In the genomic region with DNA sequence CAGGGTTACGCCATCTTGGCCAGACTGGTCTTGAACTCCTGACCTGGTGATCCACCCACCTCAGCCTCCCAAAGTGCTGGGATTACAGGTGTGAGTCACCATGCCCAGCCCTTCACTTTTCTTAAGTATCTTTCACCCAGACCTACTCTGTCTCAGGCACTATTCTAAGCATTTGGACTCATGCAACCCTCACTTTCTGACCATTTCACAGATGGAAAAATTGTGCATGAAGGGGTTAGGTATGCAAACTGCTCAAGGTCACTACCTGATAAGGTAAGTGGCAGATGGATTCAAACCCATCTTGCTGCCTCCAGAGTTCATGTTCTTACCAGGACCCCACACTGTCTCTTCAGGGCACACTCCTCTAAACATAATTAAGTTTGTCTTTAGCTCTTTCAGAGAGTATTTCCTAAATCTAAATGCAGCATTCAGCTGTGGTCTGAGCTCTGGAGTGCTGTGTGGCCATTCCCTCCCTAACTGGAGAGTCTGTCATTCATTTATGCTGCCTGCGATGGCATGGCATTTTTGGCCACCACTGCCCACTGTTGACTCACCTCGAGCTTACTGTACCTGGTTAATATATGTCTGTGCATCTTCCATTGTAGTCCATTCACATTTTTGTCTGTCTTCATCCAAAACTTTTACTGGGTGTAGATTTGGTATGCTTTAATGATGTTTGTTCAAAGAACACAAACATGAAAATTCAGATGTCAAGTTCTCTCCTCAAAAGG, we compare ENCODE assay signal across 1 cellular context.
A peak's percentile ranks its signal among the peaks of the same experiment; 100 is the strongest.
TF ChIP-seq lines count a peak whose summit lies in the region.

No MANE protein-coding gene starts in this region.

TF ChIP-seq in K562, 482 proteins besides CTCF, POLR2A, EP300 and RAD21 (continued from another document and continues in another):
- TF ChIP-seq NCOA1 (IDR thresholded peaks at IDR 0.05; ENCODE audit: low read depth) (no peak), ZNF668 (CRISPR knock-in tag; IDR thresholded peaks at IDR 0.05) (no peak), SOX6 (IDR thresholded peaks at IDR 0.05) (no peak), BCL6 (CRISPR knock-in tag; IDR thresholded peaks at IDR 0.05) (no peak), ZNF583 (CRISPR knock-in tag; IDR thresholded peaks at IDR 0.05) (no peak), MCM7 (IDR thresholded peaks at IDR 0.05) (no peak), HDGF (IDR thresholded peaks at IDR 0.05) (0 out of 2 replicates have a peak, but pooled peaks have one; percentile 45), POLR2H (tag; IDR thresholded peaks at IDR 0.05; ENCODE audit: low read depth) (no peak), MTA3 (IDR thresholded peaks at IDR 0.05; ENCODE audit: borderline replicate concordance) (no peak), RBFOX2 (IDR thresholded peaks at IDR 0.05; ENCODE audit: low read depth, low read length) (no peak), GATA2 (CRISPR knock-in tag; IDR thresholded peaks at IDR 0.05) (no peak), SMAD4 (CRISPR knock-in tag; conservative IDR thresholded peaks at IDR 0.05) (no peak; the same call in 1 of the 2 replicates), TOE1 (IDR thresholded peaks at IDR 0.05; ENCODE audit: borderline replicate concordance) (no peak), TOE1 (CRISPR knock-in tag; IDR thresholded peaks at IDR 0.05; ENCODE audit: borderline replicate concordance, low read depth) (peak; percentile 52; the same call in 1 of the 2 replicates), CHD1 (IDR thresholded peaks at IDR 0.05; ENCODE audit: low read length) (no peak), POLR3G (IDR thresholded peaks at IDR 0.05; ENCODE audit: extremely low read depth, insufficient read length, insufficient replicate concordance) (no peak), YBX1 (IDR thresholded peaks at IDR 0.05) (no peak), E2F3 (CRISPR knock-in tag; IDR thresholded peaks at IDR 0.05) (no peak), ZNF785 (CRISPR knock-in tag; IDR thresholded peaks at IDR 0.05) (no peak), ZNF174 (CRISPR knock-in tag; IDR thresholded peaks at IDR 0.05) (no peak), SAP30 (IDR thresholded peaks at IDR 0.05; ENCODE audit: borderline replicate concordance, insufficient read depth, low read depth, low read length, poor library complexity, severe bottlenecking) (no peak), KLF13 (tag; IDR thresholded peaks at IDR 0.05; ENCODE audit: borderline replicate concordance, low read depth) (no peak), ATF7 (IDR thresholded peaks at IDR 0.05) (no peak), MECOM (CRISPR knock-in tag; IDR thresholded peaks at IDR 0.05) (peak; percentile 50; the same call in 1 of the 2 replicates), RCOR1 (IDR thresholded peaks at IDR 0.05; ENCODE audit: borderline replicate concordance in 1 of 2, low read depth in 2 of 2, low read length in 2 of 2) (peak in 1 of 2 experiments; percentile 23; a peak in 1 of 4 replicates), XRCC4 (IDR thresholded peaks at IDR 0.05; ENCODE audit: extremely low read depth, insufficient read depth, insufficient read length) (no peak), ZNF133 (CRISPR knock-in tag; IDR thresholded peaks at IDR 0.05) (no peak), DDX20 (tag; IDR thresholded peaks at IDR 0.05; ENCODE audit: low read depth) (no peak), CHCHD3 (CRISPR knock-in tag; IDR thresholded peaks at IDR 0.05) (no peak), ATF1 (CRISPR knock-in tag; IDR thresholded peaks at IDR 0.05) (no peak), ATF1 (tag; IDR thresholded peaks at IDR 0.05) (no peak), PTTG1 (tag; IDR thresholded peaks at IDR 0.05; ENCODE audit: low read depth) (no peak), ZNF12 (CRISPR knock-in tag; IDR thresholded peaks at IDR 0.05) (no peak), HNRNPLL (IDR thresholded peaks at IDR 0.05; ENCODE audit: low read depth, low read length, poor library complexity, severe bottlenecking) (no peak), NFIC (IDR thresholded peaks at IDR 0.05) (no peak), RB1 (IDR thresholded peaks at IDR 0.05; ENCODE audit: low read depth) (no peak), HDAC3 (IDR thresholded peaks at IDR 0.05; ENCODE audit: borderline replicate concordance, partially characterized antibody) (no peak), SRSF7 (optimal IDR thresholded peaks at IDR 0.05; ENCODE audit: low read depth, low read length) (no peak)
- TF ChIP-seq, protein P1, sequence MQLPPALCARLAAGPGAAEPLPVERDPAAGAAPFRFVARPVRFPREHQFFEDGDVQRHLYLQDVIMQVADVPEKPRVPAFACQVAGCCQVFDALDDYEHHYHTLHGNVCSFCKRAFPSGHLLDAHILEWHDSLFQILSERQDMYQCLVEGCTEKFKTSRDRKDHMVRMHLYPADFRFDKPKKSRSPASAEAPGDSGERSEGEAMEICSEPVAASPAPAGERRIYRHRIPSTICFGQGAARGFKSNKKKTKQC (CRISPR knock-in tag; IDR thresholded peaks at IDR 0.05): no peak
- TF ChIP-seq, protein P2, sequence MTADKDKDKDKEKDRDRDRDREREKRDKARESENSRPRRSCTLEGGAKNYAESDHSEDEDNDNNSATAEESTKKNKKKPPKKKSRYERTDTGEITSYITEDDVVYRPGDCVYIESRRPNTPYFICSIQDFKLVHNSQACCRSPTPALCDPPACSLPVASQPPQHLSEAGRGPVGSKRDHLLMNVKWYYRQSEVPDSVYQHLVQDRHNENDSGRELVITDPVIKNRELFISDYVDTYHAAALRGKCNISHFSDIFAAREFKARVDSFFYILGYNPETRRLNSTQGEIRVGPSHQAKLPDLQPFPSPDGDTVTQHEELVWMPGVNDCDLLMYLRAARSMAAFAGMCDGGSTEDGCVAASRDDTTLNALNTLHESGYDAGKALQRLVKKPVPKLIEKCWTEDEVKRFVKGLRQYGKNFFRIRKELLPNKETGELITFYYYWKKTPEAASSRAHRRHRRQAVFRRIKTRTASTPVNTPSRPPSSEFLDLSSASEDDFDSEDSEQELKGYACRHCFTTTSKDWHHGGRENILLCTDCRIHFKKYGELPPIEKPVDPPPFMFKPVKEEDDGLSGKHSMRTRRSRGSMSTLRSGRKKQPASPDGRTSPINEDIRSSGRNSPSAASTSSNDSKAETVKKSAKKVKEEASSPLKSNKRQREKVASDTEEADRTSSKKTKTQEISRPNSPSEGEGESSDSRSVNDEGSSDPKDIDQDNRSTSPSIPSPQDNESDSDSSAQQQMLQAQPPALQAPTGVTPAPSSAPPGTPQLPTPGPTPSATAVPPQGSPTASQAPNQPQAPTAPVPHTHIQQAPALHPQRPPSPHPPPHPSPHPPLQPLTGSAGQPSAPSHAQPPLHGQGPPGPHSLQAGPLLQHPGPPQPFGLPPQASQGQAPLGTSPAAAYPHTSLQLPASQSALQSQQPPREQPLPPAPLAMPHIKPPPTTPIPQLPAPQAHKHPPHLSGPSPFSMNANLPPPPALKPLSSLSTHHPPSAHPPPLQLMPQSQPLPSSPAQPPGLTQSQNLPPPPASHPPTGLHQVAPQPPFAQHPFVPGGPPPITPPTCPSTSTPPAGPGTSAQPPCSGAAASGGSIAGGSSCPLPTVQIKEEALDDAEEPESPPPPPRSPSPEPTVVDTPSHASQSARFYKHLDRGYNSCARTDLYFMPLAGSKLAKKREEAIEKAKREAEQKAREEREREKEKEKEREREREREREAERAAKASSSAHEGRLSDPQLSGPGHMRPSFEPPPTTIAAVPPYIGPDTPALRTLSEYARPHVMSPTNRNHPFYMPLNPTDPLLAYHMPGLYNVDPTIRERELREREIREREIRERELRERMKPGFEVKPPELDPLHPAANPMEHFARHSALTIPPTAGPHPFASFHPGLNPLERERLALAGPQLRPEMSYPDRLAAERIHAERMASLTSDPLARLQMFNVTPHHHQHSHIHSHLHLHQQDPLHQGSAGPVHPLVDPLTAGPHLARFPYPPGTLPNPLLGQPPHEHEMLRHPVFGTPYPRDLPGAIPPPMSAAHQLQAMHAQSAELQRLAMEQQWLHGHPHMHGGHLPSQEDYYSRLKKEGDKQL (CRISPR knock-in tag; IDR thresholded peaks at IDR 0.05; ENCODE audit: borderline replicate concordance): no peak
- TF ChIP-seq, protein P3, sequence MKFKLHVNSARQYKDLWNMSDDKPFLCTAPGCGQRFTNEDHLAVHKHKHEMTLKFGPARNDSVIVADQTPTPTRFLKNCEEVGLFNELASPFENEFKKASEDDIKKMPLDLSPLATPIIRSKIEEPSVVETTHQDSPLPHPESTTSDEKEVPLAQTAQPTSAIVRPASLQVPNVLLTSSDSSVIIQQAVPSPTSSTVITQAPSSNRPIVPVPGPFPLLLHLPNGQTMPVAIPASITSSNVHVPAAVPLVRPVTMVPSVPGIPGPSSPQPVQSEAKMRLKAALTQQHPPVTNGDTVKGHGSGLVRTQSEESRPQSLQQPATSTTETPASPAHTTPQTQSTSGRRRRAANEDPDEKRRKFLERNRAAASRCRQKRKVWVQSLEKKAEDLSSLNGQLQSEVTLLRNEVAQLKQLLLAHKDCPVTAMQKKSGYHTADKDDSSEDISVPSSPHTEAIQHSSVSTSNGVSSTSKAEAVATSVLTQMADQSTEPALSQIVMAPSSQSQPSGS (CRISPR knock-in tag; IDR thresholded peaks at IDR 0.05): no peak
- TF ChIP-seq, protein P4, sequence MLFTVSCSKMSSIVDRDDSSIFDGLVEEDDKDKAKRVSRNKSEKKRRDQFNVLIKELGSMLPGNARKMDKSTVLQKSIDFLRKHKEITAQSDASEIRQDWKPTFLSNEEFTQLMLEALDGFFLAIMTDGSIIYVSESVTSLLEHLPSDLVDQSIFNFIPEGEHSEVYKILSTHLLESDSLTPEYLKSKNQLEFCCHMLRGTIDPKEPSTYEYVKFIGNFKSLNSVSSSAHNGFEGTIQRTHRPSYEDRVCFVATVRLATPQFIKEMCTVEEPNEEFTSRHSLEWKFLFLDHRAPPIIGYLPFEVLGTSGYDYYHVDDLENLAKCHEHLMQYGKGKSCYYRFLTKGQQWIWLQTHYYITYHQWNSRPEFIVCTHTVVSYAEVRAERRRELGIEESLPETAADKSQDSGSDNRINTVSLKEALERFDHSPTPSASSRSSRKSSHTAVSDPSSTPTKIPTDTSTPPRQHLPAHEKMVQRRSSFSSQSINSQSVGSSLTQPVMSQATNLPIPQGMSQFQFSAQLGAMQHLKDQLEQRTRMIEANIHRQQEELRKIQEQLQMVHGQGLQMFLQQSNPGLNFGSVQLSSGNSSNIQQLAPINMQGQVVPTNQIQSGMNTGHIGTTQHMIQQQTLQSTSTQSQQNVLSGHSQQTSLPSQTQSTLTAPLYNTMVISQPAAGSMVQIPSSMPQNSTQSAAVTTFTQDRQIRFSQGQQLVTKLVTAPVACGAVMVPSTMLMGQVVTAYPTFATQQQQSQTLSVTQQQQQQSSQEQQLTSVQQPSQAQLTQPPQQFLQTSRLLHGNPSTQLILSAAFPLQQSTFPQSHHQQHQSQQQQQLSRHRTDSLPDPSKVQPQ (CRISPR knock-in tag; IDR thresholded peaks at IDR 0.05; ENCODE audit: borderline replicate concordance): no peak
- TF ChIP-seq, protein P5, sequence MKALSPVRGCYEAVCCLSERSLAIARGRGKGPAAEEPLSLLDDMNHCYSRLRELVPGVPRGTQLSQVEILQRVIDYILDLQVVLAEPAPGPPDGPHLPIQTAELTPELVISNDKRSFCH (CRISPR knock-in tag; IDR thresholded peaks at IDR 0.05): no peak
- TF ChIP-seq, protein P5 (tag; IDR thresholded peaks at IDR 0.05): 0 out of 2 replicates have a peak, but pooled peaks have one; percentile 13
- TF ChIP-seq, protein P6, sequence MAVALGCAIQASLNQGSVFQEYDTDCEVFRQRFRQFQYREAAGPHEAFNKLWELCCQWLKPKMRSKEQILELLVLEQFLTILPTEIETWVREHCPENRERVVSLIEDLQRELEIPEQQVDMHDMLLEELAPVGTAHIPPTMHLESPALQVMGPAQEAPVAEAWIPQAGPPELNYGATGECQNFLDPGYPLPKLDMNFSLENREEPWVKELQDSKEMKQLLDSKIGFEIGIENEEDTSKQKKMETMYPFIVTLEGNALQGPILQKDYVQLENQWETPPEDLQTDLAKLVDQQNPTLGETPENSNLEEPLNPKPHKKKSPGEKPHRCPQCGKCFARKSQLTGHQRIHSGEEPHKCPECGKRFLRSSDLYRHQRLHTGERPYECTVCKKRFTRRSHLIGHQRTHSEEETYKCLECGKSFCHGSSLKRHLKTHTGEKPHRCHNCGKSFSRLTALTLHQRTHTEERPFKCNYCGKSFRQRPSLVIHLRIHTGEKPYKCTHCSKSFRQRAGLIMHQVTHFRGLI (CRISPR knock-in tag; IDR thresholded peaks at IDR 0.05): no peak
- TF ChIP-seq, protein P7, sequence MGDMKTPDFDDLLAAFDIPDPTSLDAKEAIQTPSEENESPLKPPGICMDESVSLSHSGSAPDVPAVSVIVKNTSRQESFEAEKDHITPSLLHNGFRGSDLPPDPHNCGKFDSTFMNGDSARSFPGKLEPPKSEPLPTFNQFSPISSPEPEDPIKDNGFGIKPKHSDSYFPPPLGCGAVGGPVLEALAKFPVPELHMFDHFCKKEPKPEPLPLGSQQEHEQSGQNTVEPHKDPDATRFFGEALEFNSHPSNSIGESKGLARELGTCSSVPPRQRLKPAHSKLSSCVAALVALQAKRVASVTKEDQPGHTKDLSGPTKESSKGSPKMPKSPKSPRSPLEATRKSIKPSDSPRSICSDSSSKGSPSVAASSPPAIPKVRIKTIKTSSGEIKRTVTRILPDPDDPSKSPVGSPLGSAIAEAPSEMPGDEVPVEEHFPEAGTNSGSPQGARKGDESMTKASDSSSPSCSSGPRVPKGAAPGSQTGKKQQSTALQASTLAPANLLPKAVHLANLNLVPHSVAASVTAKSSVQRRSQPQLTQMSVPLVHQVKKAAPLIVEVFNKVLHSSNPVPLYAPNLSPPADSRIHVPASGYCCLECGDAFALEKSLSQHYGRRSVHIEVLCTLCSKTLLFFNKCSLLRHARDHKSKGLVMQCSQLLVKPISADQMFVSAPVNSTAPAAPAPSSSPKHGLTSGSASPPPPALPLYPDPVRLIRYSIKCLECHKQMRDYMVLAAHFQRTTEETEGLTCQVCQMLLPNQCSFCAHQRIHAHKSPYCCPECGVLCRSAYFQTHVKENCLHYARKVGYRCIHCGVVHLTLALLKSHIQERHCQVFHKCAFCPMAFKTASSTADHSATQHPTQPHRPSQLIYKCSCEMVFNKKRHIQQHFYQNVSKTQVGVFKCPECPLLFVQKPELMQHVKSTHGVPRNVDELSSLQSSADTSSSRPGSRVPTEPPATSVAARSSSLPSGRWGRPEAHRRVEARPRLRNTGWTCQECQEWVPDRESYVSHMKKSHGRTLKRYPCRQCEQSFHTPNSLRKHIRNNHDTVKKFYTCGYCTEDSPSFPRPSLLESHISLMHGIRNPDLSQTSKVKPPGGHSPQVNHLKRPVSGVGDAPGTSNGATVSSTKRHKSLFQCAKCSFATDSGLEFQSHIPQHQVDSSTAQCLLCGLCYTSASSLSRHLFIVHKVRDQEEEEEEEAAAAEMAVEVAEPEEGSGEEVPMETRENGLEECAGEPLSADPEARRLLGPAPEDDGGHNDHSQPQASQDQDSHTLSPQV (IDR thresholded peaks at IDR 0.05): peak; percentile 30; the same call in 1 of the 2 replicates
- TF ChIP-seq, protein P8, sequence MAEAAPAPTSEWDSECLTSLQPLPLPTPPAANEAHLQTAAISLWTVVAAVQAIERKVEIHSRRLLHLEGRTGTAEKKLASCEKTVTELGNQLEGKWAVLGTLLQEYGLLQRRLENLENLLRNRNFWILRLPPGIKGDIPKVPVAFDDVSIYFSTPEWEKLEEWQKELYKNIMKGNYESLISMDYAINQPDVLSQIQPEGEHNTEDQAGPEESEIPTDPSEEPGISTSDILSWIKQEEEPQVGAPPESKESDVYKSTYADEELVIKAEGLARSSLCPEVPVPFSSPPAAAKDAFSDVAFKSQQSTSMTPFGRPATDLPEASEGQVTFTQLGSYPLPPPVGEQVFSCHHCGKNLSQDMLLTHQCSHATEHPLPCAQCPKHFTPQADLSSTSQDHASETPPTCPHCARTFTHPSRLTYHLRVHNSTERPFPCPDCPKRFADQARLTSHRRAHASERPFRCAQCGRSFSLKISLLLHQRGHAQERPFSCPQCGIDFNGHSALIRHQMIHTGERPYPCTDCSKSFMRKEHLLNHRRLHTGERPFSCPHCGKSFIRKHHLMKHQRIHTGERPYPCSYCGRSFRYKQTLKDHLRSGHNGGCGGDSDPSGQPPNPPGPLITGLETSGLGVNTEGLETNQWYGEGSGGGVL (CRISPR knock-in tag; IDR thresholded peaks at IDR 0.05): no peak
